In the genomic region with DNA sequence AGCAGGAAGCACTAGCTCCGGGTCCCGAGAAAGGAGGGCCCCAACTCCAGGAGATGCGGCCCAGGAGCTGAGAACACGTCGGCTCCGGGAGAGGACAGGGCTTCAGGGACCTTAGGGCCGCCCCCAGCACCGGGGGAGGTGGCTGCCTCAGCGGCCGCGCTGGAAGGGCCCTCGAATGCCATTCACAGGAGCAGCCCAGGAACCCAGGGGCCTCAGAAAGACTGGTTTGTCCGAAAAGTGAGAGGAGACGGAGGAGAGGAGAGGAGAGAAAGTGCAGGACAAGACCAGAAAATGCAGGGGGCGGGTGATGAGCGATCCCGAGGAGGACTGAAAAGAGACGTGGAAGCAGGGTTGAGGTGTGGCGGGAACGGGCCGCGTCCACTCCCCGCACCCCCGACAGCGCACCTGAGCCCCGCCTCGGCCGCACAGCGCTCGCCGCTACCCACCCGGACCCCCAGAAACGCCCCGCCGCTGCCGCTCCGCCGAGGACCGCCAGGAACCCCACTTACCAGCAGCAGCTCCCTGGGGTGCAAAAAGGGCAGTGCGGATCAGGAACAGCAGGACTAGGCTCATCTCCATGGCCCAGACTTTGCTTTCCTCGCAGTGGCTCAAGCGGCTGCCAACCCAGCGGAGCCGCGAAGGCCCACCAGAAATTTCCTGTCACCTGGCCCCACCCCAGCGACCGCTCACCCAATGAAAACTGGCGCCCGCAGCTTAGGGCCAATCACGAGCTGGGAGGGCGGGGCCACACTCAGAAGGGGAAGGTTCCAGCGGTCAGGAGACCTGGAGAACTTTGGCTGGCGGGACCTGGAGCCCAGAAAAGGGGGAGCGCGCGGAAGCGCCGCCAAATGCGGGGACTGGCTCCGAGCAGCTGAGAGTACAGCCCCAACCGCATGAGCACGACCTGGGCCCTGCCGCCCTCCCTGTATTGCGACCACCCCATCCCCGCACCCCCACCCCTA, we compare ENCODE assay signal across 8 cellular contexts. TPM values are rescaled to one million over a fixed set of nuclear protein-coding genes. Genes with fewer than 3 reads are reported as not detected.
DNase-seq lines count a peak whose midpoint lies in the region; FAIRE-seq and TF ChIP-seq lines count a peak whose summit lies in the region.

No MANE protein-coding gene starts in this region.

- H3K36me3 ChIP-seq in bronchial epithelial cell (ENCODE audit: control insufficient read depth, insufficient read depth, low read length) (peaks cover 4% of the 10 kb centered on the region), spleen (peaks cover 0 to 18% (median 6%) of the 10 kb centered on the region in 6 donors)

- TF ChIP-seq POLR2A in spleen (IDR thresholded peaks at IDR 0.05), result no peak

- TF ChIP-seq CTCF in GM10266 (IDR thresholded peaks at IDR 0.05; ENCODE audit: control insufficient read depth, insufficient read depth, low read depth, missing control alignments), result no peak
- no peak for TF ChIP-seq CTCF in WI38 (IDR thresholded peaks at IDR 0.05; ENCODE audit: low read depth, low read length)
- TF ChIP-seq CTCF in bronchial epithelial cell (IDR thresholded peaks at IDR 0.05; ENCODE audit: insufficient read depth, low read length, severe bottlenecking), result no peak
- TF ChIP-seq CTCF in spleen (IDR thresholded peaks at IDR 0.05 in 8 of 11, conservative IDR thresholded peaks at IDR 0.05 in 3 of 11), result peak in 1 of 11 experiments; percentile 9

- peak overlapping the region; percentile 55 to 85 (median 71) for H3K27ac ChIP-seq in spleen

- no peaks in the 10 kb centered on the region for H3K9me3 ChIP-seq in spleen

- peak overlapping the region; percentile 29 for H3K4me3 ChIP-seq in WI38 (ENCODE audit: low read depth, low read length)
- peak overlapping the region; percentile 68 for H3K4me3 ChIP-seq in bronchial epithelial cell (ENCODE audit: low read depth, low read length)
- H3K4me3 ChIP-seq in spleen, result peak overlapping the region; percentile 61 to 87 (median 70)

- intact Hi-C loops in spleen (cut with DNase I; ENCODE audit: low total_unique reads), result no loop called here

- FAIRE-seq in bronchial epithelial cell (lab: Jason Lieb, UNC), result no peak

- H3K4me1 ChIP-seq in spleen, result peaks cover 17 to 58% (median 43%) of the 10 kb centered on the region in 6 donors

- DNase-seq in GM10266 (ENCODE audit: extremely low spot score) (peak; percentile 92), HCEC 1CT (peak; percentile 76), NCI-H1048 (lab: John Stamatoyannopoulos, UW) (peak; percentile 72), bronchial epithelial cell (ENCODE audit: low read depth) (peak; percentile 80), inferior parietal cortex (ENCODE audit: extremely low spot score) (peak; percentile 79), spleen (peak; percentile 94), NCI-H187 (lab: John Stamatoyannopoulos, UW) (no peak)

- WGBS in spleen, 5 donors, result 0 to 1% (median 1%) methylated on average over 47 to 65 of the region's 65 CpGs

- H3K27me3 ChIP-seq in bronchial epithelial cell (ENCODE audit: control insufficient read depth, insufficient read depth, low read length) (no peaks in the 10 kb centered on the region), spleen (replicated peaks in 1 of 7) (no peaks in the 10 kb centered on the region)

RNA-seq across cellular contexts. Expression of a gene that starts 25.4 kb away (rescaled TPM):
- total RNA-seq in bronchial epithelial cell (14.2 and 24.2 TPM in 2 replicates), spleen (100 to 1,000 TPM; 402 to 532 (median 496) TPM)
- polyA plus RNA-seq in spleen, result 100 to 1,000 TPM; 501 to 663 (median 577) TPM

Comparison
In these comparisons a context has a peak if more than half of its experiments do, and no peak if none do; other contexts are left out.
1. DNase-seq: peak in GM10266 (single experiment), HCEC 1CT (single experiment), NCI-H1048 (single experiment), bronchial epithelial cell (single experiment), inferior parietal cortex (single experiment) and spleen (single experiment); none in NCI-H187 (0 of 2).
2. RNA of a gene that starts 25.4 kb away (total RNA-seq): 402 to 532 TPM in spleen; 14.2 to 24.2 TPM in bronchial epithelial cell; every median in the first group is over 10 times any median in the second.
3. Peak in every context shown above with its lines, with median percentiles within 50 percentile points of each other: H3K4me3 ChIP-seq.